9 cellular contexts compared by ENCODE assay signal in the genomic region with DNA sequence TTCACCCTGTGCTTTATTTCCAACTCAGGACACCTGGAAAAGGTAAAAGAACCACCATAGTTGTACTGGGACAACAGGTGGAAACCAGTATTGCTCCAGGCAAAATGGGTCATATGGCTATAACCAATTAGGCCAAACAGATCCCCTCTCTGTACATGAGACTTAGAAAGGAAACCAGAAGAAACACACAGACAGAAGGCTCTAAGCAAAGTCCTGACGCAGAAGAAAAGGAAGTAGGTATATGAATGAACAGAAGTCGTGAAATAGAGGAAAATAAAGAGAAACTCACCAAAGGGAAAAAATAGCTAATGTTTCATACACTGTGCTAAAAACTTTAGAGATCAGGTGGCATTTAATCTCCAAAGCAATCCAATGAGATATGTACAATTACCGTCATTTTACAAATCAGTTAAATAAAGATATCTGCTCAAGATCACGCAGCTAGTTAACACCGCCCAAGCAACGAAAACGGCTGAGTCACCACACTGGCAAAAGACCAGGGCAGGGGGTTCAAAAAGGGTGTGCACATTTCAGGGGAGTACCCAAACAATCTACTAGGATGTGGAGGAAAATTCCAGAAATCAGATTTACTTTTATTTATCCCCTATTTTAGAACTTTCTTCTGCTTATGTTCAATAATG.
A peak's percentile ranks its signal among the peaks of the same experiment; 100 is the strongest.
DNase-seq lines count a peak whose midpoint lies in the region; ATAC-seq and TF ChIP-seq lines count a peak whose summit lies in the region.
"Had no signal": no experiment of that assay in that cellular context is flagged by ENCODE, and none has a peak within 500 bp of the region (broad histone marks: within the 10 kb centered on the region; RNA-seq: fewer than 3 reads in every experiment).

No MANE protein-coding gene starts in this region.

- H3K9me3 ChIP-seq in liver (ENCODE audit: control insufficient read depth in 4 of 4, low read length in 3 of 4) = no peaks in the 10 kb centered on the region
- H3K9me3 ChIP-seq in heart right ventricle = peaks cover 0 to 13% (median 3%) of the 10 kb centered on the region in 11 donors
- H3K9me3 ChIP-seq: SJSA1 had no signal

- H3K27me3 ChIP-seq in liver (ENCODE audit: control insufficient read depth in 4 of 4, insufficient read depth in 4 of 4, low read length in 3 of 4) (no peaks in the 10 kb centered on the region), heart right ventricle (no peaks in the 10 kb centered on the region)
- H3K27me3 ChIP-seq: SJSA1 had no signal

- peaks cover 5 to 82% (median 58%) of the 10 kb centered on the region in 4 donors for H3K4me1 ChIP-seq in liver (ENCODE audit: control insufficient read depth in 4 of 4, insufficient read depth in 4 of 4, low read length in 3 of 4)
- H3K4me1 ChIP-seq in heart right ventricle = peaks cover 0 to 42% (median 0%) of the 10 kb centered on the region in 9 donors

- no peak overlapping the region for H3K4me3 ChIP-seq in liver (ENCODE audit: low read depth in 1 of 3, low read length in 3 of 3)
- no peak overlapping the region for H3K4me3 ChIP-seq in heart right ventricle
- H3K4me3 ChIP-seq: SJSA1 had no signal

- peak; percentile 20 for ATAC-seq in GM19025 (IDR thresholded peaks at IDR 0.05; ENCODE audit: low read depth, unreplicated experiment)
- peak; percentile 34 for ATAC-seq in GM21737 (IDR thresholded peaks at IDR 0.05; ENCODE audit: unreplicated experiment)
- ATAC-seq in HG03520 (IDR thresholded peaks at IDR 0.05; ENCODE audit: unreplicated experiment) = peak; percentile 59
- no peak for ATAC-seq in heart right ventricle

- TF ChIP-seq CTCF in liver (IDR thresholded peaks at IDR 0.05; ENCODE audit: low read depth, low read length, missing input control) (no peak), heart right ventricle (IDR thresholded peaks at IDR 0.05) (no peak)

- H3K9ac ChIP-seq in liver (ENCODE audit: low read depth in 1 of 2, low read length in 2 of 2) = no peak overlapping the region

- intact Hi-C loops in heart right ventricle (cut with DNase I) = no loop called here

- WGBS in liver = 62% methylated on average over 7 of the region's 7 CpGs
- 90 to 95% methylated on average over 7 of the region's 7 CpGs for WGBS in heart right ventricle, 2 donors

- no peak for TF ChIP-seq RAD21 in liver (IDR thresholded peaks at IDR 0.05)

- H3K27ac ChIP-seq in liver (ENCODE audit: low read depth in 1 of 2, low read length in 2 of 2) (peak overlapping the region; percentile 31 to 38), heart right ventricle (no peak overlapping the region)
- H3K27ac ChIP-seq: SJSA1 had no signal

- H3K36me3 ChIP-seq in liver (ENCODE audit: control insufficient read depth in 4 of 4, insufficient read depth in 3 of 4, low read depth in 1 of 4, low read length in 3 of 4) (no peaks in the 10 kb centered on the region), heart right ventricle (no peaks in the 10 kb centered on the region)

- DNase-seq in stimulated activated naive CD4-positive, alpha-beta T cell treated with Interleukin-2 at 50 U/mL for 16 hours (lab: John Stamatoyannopoulos, UW) = no peak
- DNase-seq in central memory CD4-positive, alpha-beta T cell = no peak
- no peak for DNase-seq in amygdala (lab: John Stamatoyannopoulos, UW)
- DNase-seq in heart right ventricle = no peak

TF ChIP-seq in liver, 16 proteins besides CTCF, POLR2A, EP300 and RAD21:
- TF ChIP-seq HNF4G (IDR thresholded peaks at IDR 0.05) (no peak), FOXA2 (IDR thresholded peaks at IDR 0.05) (no peak), SP1 (IDR thresholded peaks at IDR 0.05) (no peak), YY1 (IDR thresholded peaks at IDR 0.05) (no peak), TAF1 (conservative IDR thresholded peaks at IDR 0.05) (no peak), JUND (IDR thresholded peaks at IDR 0.05) (no peak), FOXA1 (IDR thresholded peaks at IDR 0.05) (no peak), HNF4A (conservative IDR thresholded peaks at IDR 0.05) (no peak)
- TF ChIP-seq, protein P1, sequence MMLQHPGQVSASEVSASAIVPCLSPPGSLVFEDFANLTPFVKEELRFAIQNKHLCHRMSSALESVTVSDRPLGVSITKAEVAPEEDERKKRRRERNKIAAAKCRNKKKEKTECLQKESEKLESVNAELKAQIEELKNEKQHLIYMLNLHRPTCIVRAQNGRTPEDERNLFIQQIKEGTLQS (IDR thresholded peaks at IDR 0.05) = no peak

Comparison
In these comparisons a context has a peak if more than half of its experiments do, and no peak if none do; other contexts are left out.
1. ATAC-seq: peak in GM19025 (single experiment), GM21737 (single experiment) and HG03520 (single experiment); none in heart right ventricle (0 of 8).
2. H3K27ac ChIP-seq: peak in liver (2 of 2); none in heart right ventricle (0 of 10).